ENCODE assay signal across 8 cellular contexts in the genomic region with DNA sequence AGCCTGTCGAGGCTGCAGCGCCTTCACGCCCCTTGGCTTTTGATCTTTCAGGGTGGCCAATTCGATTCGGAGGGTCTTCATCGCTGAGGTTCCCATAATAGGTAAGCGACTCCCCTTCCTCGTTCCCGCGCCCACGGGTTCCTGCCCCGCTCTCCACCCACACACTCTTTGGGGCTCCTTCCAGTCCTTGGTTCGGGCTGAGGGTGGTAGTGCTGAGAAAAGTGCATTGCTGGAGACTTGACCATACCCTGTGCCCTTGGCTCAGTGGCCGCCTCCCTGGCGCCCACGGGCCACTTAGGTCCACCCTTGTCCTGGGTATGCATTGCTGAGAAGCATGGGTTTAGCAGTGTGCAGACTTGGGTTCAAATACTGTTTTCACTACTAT. TPM values are rescaled to one million over a fixed set of nuclear protein-coding genes. Genes with fewer than 3 reads are reported as not detected.
DNase-seq lines count a peak whose midpoint lies in the region; ATAC-seq and TF ChIP-seq lines count a peak whose summit lies in the region.

No MANE protein-coding gene starts in this region.

- H3K4me1 Mint-ChIP-seq in activated T-cell treated with anti-CD3 and anti-CD28 coated beads, Interleukin-2, amount 50 U/mL, for 24 hours (ENCODE audit: low read depth): peaks cover 32% of the 10 kb centered on the region
- H3K4me1 Mint-ChIP-seq in activated B cell treated with CpG ODN at 0.5 μM for 24 hours: peaks cover 29% of the 10 kb centered on the region

- H3K27ac ChIP-seq in left ventricle myocardium inferior (replicated peaks): peak overlapping the region; percentile 88
- H3K27ac ChIP-seq in skin epidermis: peak overlapping the region; percentile 77 to 98 (median 95)

- peak overlapping the region; percentile 100 for H3K27ac Mint-ChIP-seq in activated T-cell treated with anti-CD3 and anti-CD28 coated beads, Interleukin-2, amount 50 U/mL, for 24 hours
- peak overlapping the region; percentile 99 for H3K27ac Mint-ChIP-seq in activated B cell treated with CpG ODN at 0.5 μM for 24 hours

- no peaks in the 10 kb centered on the region for H3K27me3 Mint-ChIP-seq in activated T-cell treated with anti-CD3 and anti-CD28 coated beads, Interleukin-2, amount 50 U/mL, for 24 hours
- no peaks in the 10 kb centered on the region for H3K27me3 Mint-ChIP-seq in activated B cell treated with CpG ODN at 0.5 μM for 24 hours

- CTCF ChIA-PET in activated B cell treated with CpG ODN at 0.5 μM for 24 hours (lab: Charles Lee): interaction anchor here (0.9 to 2.4 kb wide), 8 partner anchors 8 to 163 kb away, joined by 3 to 15 read pairs (median 4); a partner anchor contains a TSS

- H3K9me3 Mint-ChIP-seq in activated T-cell treated with anti-CD3 and anti-CD28 coated beads, Interleukin-2, amount 50 U/mL, for 24 hours: no peaks in the 10 kb centered on the region
- H3K9me3 Mint-ChIP-seq in activated B cell treated with CpG ODN at 0.5 μM for 24 hours: no peaks in the 10 kb centered on the region

- intact Hi-C loops in activated B cell treated with CpG ODN at 0.5 μM for 24 hours (cut with micrococcal nuclease): loop anchor here (1.0 to 2.0 kb wide), 8 partner anchors 16 to 277 kb away; a partner anchor contains a TSS
- intact Hi-C loops in left ventricle myocardium inferior (cut with micrococcal nuclease): no loop called here

- peaks cover 74% of the 10 kb centered on the region for H3K36me3 ChIP-seq in left ventricle myocardium inferior

- no peaks in the 10 kb centered on the region for H3K9me3 ChIP-seq in left ventricle myocardium inferior (replicated peaks)

- H3K27me3 ChIP-seq in left ventricle myocardium inferior (ENCODE audit: low read depth): no peaks in the 10 kb centered on the region

- no peak for ATAC-seq in activated B cell treated with CpG ODN at 0.5 μM for 24 hours (ENCODE audit: low read depth)
- no peak for ATAC-seq in HG03108 (IDR thresholded peaks at IDR 0.05; ENCODE audit: unreplicated experiment)

- H3K4me3 ChIP-seq in left ventricle myocardium inferior (peak overlapping the region; percentile 94), skin epidermis (peak overlapping the region; percentile 69 to 100 (median 88))

- POLR2A ChIA-PET in activated B cell treated with CpG ODN at 0.5 μM for 24 hours (lab: Charles Lee): interaction anchor here (0.6 to 2.4 kb wide), 9 partner anchors 8 to 272 kb away, joined by 3 to 36 read pairs (median 5); a partner anchor contains a TSS

- peaks cover 90% of the 10 kb centered on the region for H3K36me3 Mint-ChIP-seq in activated T-cell treated with anti-CD3 and anti-CD28 coated beads, Interleukin-2, amount 50 U/mL, for 24 hours (ENCODE audit: low read depth)
- H3K36me3 Mint-ChIP-seq in activated B cell treated with CpG ODN at 0.5 μM for 24 hours (ENCODE audit: low read depth): peaks cover 72% of the 10 kb centered on the region

- peak overlapping the region; percentile 100 for H3K4me3 Mint-ChIP-seq in activated T-cell treated with anti-CD3 and anti-CD28 coated beads, Interleukin-2, amount 50 U/mL, for 24 hours
- peak overlapping the region; percentile 100 for H3K4me3 Mint-ChIP-seq in activated B cell treated with CpG ODN at 0.5 μM for 24 hours

- H3K4me1 ChIP-seq in left ventricle myocardium inferior: peaks cover 40% of the 10 kb centered on the region

- TF ChIP-seq CTCF in activated B cell treated with CpG ODN at 0.5 μM for 24 hours (IDR thresholded peaks at IDR 0.05): no peak
- TF ChIP-seq CTCF in left ventricle myocardium inferior (IDR thresholded peaks at IDR 0.05; ENCODE audit: borderline replicate concordance): no peak

- DNase-seq in activated T-cell treated with anti-CD3 and anti-CD28 coated beads, Interleukin-2, amount 50 U/mL, for 24 hours: no peak
- no peak for DNase-seq in activated T-cell treated with anti-CD3 and anti-CD28 coated beads, Interleukin-2, amount 50 U/mL, for 48 hours
- no peak for DNase-seq in activated B cell treated with CpG ODN at 0.5 μM for 24 hours
- DNase-seq in left ventricle myocardium inferior: no peak
- DNase-seq in NK-92 treated with Interleukin-12 subunit alpha and Interleukin-12 subunit beta, amount 100 ng/mL, for 24 hours (lab: John Stamatoyannopoulos, UW): no peak
- no peak for DNase-seq in central memory CD4-positive, alpha-beta T cell

RNA-seq across cellular contexts. Expression of a gene that starts 0.5 kb away (rescaled TPM):
- 52.2 and 56.6 TPM in 2 replicates for total RNA-seq in activated B cell treated with CpG ODN at 0.5 μM for 24 hours
- 47.6 TPM for total RNA-seq in left ventricle myocardium inferior

RNA-seq across cellular contexts. Expression of a gene that starts 15.7 kb away (rescaled TPM):
- total RNA-seq in activated B cell treated with CpG ODN at 0.5 μM for 24 hours (30.4 and 34.1 TPM in 2 replicates), left ventricle myocardium inferior (234 TPM)

RNA-seq across cellular contexts. Expression of a gene that starts 15.8 kb away (rescaled TPM):
- 47.1 and 52.3 TPM in 2 replicates for total RNA-seq in activated B cell treated with CpG ODN at 0.5 μM for 24 hours
- total RNA-seq in left ventricle myocardium inferior: 43.2 TPM

RNA-seq across cellular contexts. Expression of a gene that starts 23.3 kb away (rescaled TPM):
- total RNA-seq in activated B cell treated with CpG ODN at 0.5 μM for 24 hours (0.66 and 0.73 TPM in 2 replicates), left ventricle myocardium inferior (10.0 TPM)

RNA-seq across cellular contexts. Expression of a gene that starts 58.4 kb away (rescaled TPM):
- total RNA-seq in activated B cell treated with CpG ODN at 0.5 μM for 24 hours (6.7 and 7.0 TPM in 2 replicates), left ventricle myocardium inferior (not detected)
